ENCODE assay signal across 9 cellular contexts in the genomic region with DNA sequence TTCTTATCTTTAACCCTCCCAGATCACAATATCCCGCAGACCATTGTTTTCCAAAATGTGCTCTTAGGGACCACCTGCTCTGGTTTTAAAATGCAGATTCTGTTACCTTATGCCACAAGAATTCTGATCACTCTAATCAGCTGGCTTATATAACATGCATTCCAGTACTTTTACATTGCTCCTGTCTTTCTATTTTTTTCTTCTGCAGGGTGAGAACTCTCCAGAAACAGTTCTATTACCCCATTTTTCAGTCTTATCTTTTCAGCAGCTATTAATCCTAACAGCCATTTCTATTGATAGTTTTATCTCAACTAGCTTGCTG. TPM values are rescaled to one million over a fixed set of nuclear protein-coding genes. Genes with fewer than 3 reads are reported as not detected.
DNase-seq lines count a peak whose midpoint lies in the region; ATAC-seq and TF ChIP-seq lines count a peak whose summit lies in the region.
"Had no signal": no experiment of that assay in that cellular context is flagged by ENCODE, and none has a peak within 500 bp of the region (broad histone marks: within the 10 kb centered on the region; RNA-seq: fewer than 3 reads in every experiment).

No MANE protein-coding gene starts in this region.

- H3K4me3 Mint-ChIP-seq in activated T-cell treated with anti-CD3 and anti-CD28 coated beads, Interleukin-2, amount 50 U/mL, for 24 hours, result peak overlapping the region; percentile 93
- peak overlapping the region; percentile 89 for H3K4me3 Mint-ChIP-seq in MCF 10A (ENCODE audit: unreplicated experiment)

- TF ChIP-seq CTCF in MCF 10A (IDR thresholded peaks at IDR 0.05; ENCODE audit: unreplicated experiment), result no peak
- TF ChIP-seq CTCF in lung (IDR thresholded peaks at IDR 0.05; ENCODE audit: control extremely low read depth, extremely low read depth), result no peak

- peaks cover 45% of the 10 kb centered on the region for H3K36me3 Mint-ChIP-seq in activated T-cell treated with anti-CD3 and anti-CD28 coated beads, Interleukin-2, amount 50 U/mL, for 24 hours (ENCODE audit: low read depth)
- H3K36me3 Mint-ChIP-seq in MCF 10A (ENCODE audit: insufficient read depth, unreplicated experiment), result peaks cover 20% of the 10 kb centered on the region

- no peaks in the 10 kb centered on the region for H3K27me3 Mint-ChIP-seq in activated T-cell treated with anti-CD3 and anti-CD28 coated beads, Interleukin-2, amount 50 U/mL, for 24 hours
- H3K27me3 Mint-ChIP-seq in MCF 10A (ENCODE audit: insufficient read depth, unreplicated experiment), result no peaks in the 10 kb centered on the region

- POLR2A ChIA-PET in MCF 10A (lab: Yijun Ruan, JAX), result interaction anchor here (0.6 to 7.2 kb wide), 22 partner anchors 8 to 343 kb away, joined by 3 to 110 read pairs (median 7); a partner anchor contains a TSS

- H3K27ac ChIP-seq in lung (ENCODE audit: low read depth in 1 of 2, low read length in 1 of 2), result peak overlapping the region; percentile 75 to 85
- H3K27ac ChIP-seq in thymus (ENCODE audit: low read depth), result no peak overlapping the region

- 45 to 68% methylated on average over 1 of the region's 1 CpG for WGBS in lung, 2 donors
- WGBS in thymus, result 93% methylated on average over 1 of the region's 1 CpG

- intact Hi-C loops in MCF 10A (cut with micrococcal nuclease), result loop anchor here (1.0 to 5.0 kb wide), 3 partner anchors 108 to 345 kb away; a partner anchor contains a TSS

- H3K4me1 ChIP-seq in lung (ENCODE audit: control insufficient read depth in 2 of 2, insufficient read depth in 2 of 2, low read length in 2 of 2) (peaks cover 9 to 24% of the 10 kb centered on the region in 2 donors), thymus (ENCODE audit: control insufficient read depth, insufficient read depth, low read length) (peaks cover 14% of the 10 kb centered on the region)

- H3K36me3 ChIP-seq in lung (ENCODE audit: control insufficient read depth in 2 of 2, insufficient read depth in 2 of 2, low read length in 2 of 2) (peaks cover 2 to 3% of the 10 kb centered on the region in 2 donors), thymus (ENCODE audit: control insufficient read depth, insufficient read depth) (peaks cover 5% of the 10 kb centered on the region)

- H3K4me3 ChIP-seq in lung (peak overlapping the region; percentile 13), thymus (ENCODE audit: low read length) (peak overlapping the region; percentile 49)

- CTCF ChIA-PET in MCF 10A (lab: Yijun Ruan, JAX), result interaction anchor here (0.6 to 3.3 kb wide), 9 partner anchors 15 to 344 kb away, joined by 3 to 17 read pairs (median 3); no protein-coding TSS in a partner anchor

- peaks cover 78% of the 10 kb centered on the region for H3K4me1 Mint-ChIP-seq in activated T-cell treated with anti-CD3 and anti-CD28 coated beads, Interleukin-2, amount 50 U/mL, for 24 hours (ENCODE audit: low read depth)
- H3K4me1 Mint-ChIP-seq in MCF 10A (ENCODE audit: insufficient read depth, unreplicated experiment), result peaks cover 27% of the 10 kb centered on the region

- H3K9me3 ChIP-seq in lung (ENCODE audit: control insufficient read depth in 2 of 2, insufficient read depth in 1 of 2, low read length in 1 of 2), result no peaks in the 10 kb centered on the region
- H3K9me3 ChIP-seq in thymus (ENCODE audit: control insufficient read depth), result no peaks in the 10 kb centered on the region

- ATAC-seq in lung (ENCODE audit: insufficient read depth, low FRiP score), result no peak
- ATAC-seq in GM18867 (IDR thresholded peaks at IDR 0.05; ENCODE audit: unreplicated experiment), result no peak

- no peaks in the 10 kb centered on the region for H3K27me3 ChIP-seq in lung (ENCODE audit: control insufficient read depth, insufficient read depth)
- no peaks in the 10 kb centered on the region for H3K27me3 ChIP-seq in thymus (ENCODE audit: control insufficient read depth, insufficient read depth)

- no TSS peak for BruUV-seq in MCF 10A (replicated peaks; lab: Mats Ljungman, UMichigan)

- DNase-seq in activated T-cell treated with anti-CD3 and anti-CD28 coated beads, Interleukin-2, amount 50 U/mL, for 24 hours, result no peak
- DNase-seq in activated T-cell treated with anti-CD3 and anti-CD28 coated beads, Interleukin-2, amount 50 U/mL, for 48 hours, result no peak
- no peak for DNase-seq in MCF 10A (ENCODE audit: unreplicated experiment)
- no peak for DNase-seq in lung (ENCODE audit: low spot score)
- DNase-seq in SW 1271 (lab: John Stamatoyannopoulos, UW), result no peak
- no peak for DNase-seq in glomerular visceral epithelial cell (ENCODE audit: extremely low spot score)
- DNase-seq: NCI-H510A had no signal

- no peaks in the 10 kb centered on the region for H3K9me3 Mint-ChIP-seq in activated T-cell treated with anti-CD3 and anti-CD28 coated beads, Interleukin-2, amount 50 U/mL, for 24 hours
- no peaks in the 10 kb centered on the region for H3K9me3 Mint-ChIP-seq in MCF 10A (ENCODE audit: unreplicated experiment)

- H3K27ac Mint-ChIP-seq in activated T-cell treated with anti-CD3 and anti-CD28 coated beads, Interleukin-2, amount 50 U/mL, for 24 hours, result peak overlapping the region; percentile 90
- H3K27ac Mint-ChIP-seq in MCF 10A (ENCODE audit: low read depth, unreplicated experiment), result peak overlapping the region; percentile 95

RNA-seq across cellular contexts. Expression of a gene that starts 2.8 kb away (rescaled TPM):
- total RNA-seq in MCF 10A (2022), result 144 and 179 TPM in 2 replicates
- total RNA-seq in lung, result 100 to 1,000 TPM; 492 to 853 TPM
- polyA plus RNA-seq in lung, result 100 to 1,000 TPM; 371 to 446 TPM
- 720 TPM for polyA plus RNA-seq in thymus
